ENCODE assay signal across 23 cellular contexts in genomic region chr9:126488310-126488709, GRCh38.
"Had no signal": no experiment of that assay in that cellular context is flagged by ENCODE, and none has a peak within 500 bp of the region (broad histone marks: within the 10 kb centered on the region; RNA-seq: fewer than 3 reads in every experiment).

No MANE protein-coding gene starts in this region.

- H3K4me3 ChIP-seq: suprapubic skin, transverse colon, vagina had no signal

- H3K36me3 Mint-ChIP-seq: naive thymus-derived CD4-positive, alpha-beta T cell; WTC11 had no signal

- ATAC-seq: esophagus mucosa; naive thymus-derived CD4-positive, alpha-beta T cell; WTC11 had no signal

- H3K4me3 Mint-ChIP-seq: activated naive CD8-positive, alpha-beta T cell treated with anti-CD3 and anti-CD28 coated beads for 36 hours; activated T-cell treated with anti-CD3 and anti-CD28 coated beads, Interleukin-2, amount 50 U/mL, for 24 hours; naive thymus-derived CD4-positive, alpha-beta T cell; neural crest cell; stimulated activated naive CD8-positive, alpha-beta T cell treated with anti-CD3 and anti-CD28 coated beads, Interleukin-15, Interleukin-2, amounts not matched to agents 100 ng/mL and 50 ng/mL, for 24 hours; T-helper 1 cell treated with Interleukin-12 subunit alpha and Interleukin-12 subunit beta and Interleukin-4 antibody, amounts not matched to agents 30 μg/mL and 1 μg/mL, for 36 hours; WTC11 had no signal

- H3K36me3 ChIP-seq: transverse colon, vagina had no signal

- FAIRE-seq: bronchial epithelial cell had no signal

- H3K27me3 Mint-ChIP-seq: activated naive CD8-positive, alpha-beta T cell treated with anti-CD3 and anti-CD28 coated beads for 36 hours; progenitor cell of endocrine pancreas; stimulated activated naive CD8-positive, alpha-beta T cell treated with anti-CD3 and anti-CD28 coated beads, Interleukin-15, Interleukin-2, amounts not matched to agents 100 ng/mL and 50 ng/mL, for 24 hours had no signal

- H3K4me1 ChIP-seq: suprapubic skin, transverse colon, vagina had no signal

- H3K9me3 ChIP-seq: suprapubic skin, transverse colon, vagina had no signal

- H3K27ac ChIP-seq: suprapubic skin, transverse colon, vagina had no signal

- H3K9me3 Mint-ChIP-seq: activated naive CD8-positive, alpha-beta T cell treated with anti-CD3 and anti-CD28 coated beads for 36 hours; activated T-cell treated with anti-CD3 and anti-CD28 coated beads, Interleukin-2, amount 50 U/mL, for 24 hours; activated T-helper 2 cell treated with anti-CD3 and anti-CD28 coated beads, Interferon-gamma antibody, Interleukin-2, Interleukin-4, amounts not matched to agents 10 μg/mL and 5 μg/mL and 100 μg/mL, durations not matched to agents 14 hours and 24 hours and 36 hours; naive thymus-derived CD4-positive, alpha-beta T cell; neural crest cell; stimulated activated naive CD8-positive, alpha-beta T cell treated with anti-CD3 and anti-CD28 coated beads, Interleukin-15, Interleukin-2, amounts not matched to agents 100 ng/mL and 50 ng/mL, for 24 hours; T-helper 1 cell treated with Interleukin-12 subunit alpha and Interleukin-12 subunit beta and Interleukin-4 antibody, amounts not matched to agents 30 μg/mL and 1 μg/mL, for 36 hours; WTC11 had no signal

- H3K27me3 ChIP-seq: suprapubic skin, transverse colon, vagina had no signal

- DNase-seq: activated CD8-positive, alpha-beta memory T cell treated with anti-CD3 and anti-CD28 coated beads for 24 hours; activated CD8-positive, alpha-beta memory T cell treated with anti-CD3 and anti-CD28 coated beads, Interleukin-2, amount 50 U/mL, for 4 hours; activated naive CD4-positive, alpha-beta T cell; activated naive CD8-positive, alpha-beta T cell treated with anti-CD3 and anti-CD28 coated beads for 36 hours; activated T-cell treated with anti-CD3 and anti-CD28 coated beads, Interleukin-2, amount 50 U/mL, for 24 hours; cortex of kidney; effector CD8-positive, alpha-beta T cell; foreskin melanocyte; glutamatergic neuron; naive thymus-derived CD4-positive, alpha-beta T cell; stimulated activated CD4-positive, alpha-beta T cell treated with anti-CD3 and anti-CD28 coated beads, Interleukin-1b, Interleukin-23, amount 100 ng/mL, for 48 hours; T1000; transverse colon had no signal

- H3K27ac Mint-ChIP-seq: activated naive CD8-positive, alpha-beta T cell treated with anti-CD3 and anti-CD28 coated beads for 36 hours; activated T-cell treated with anti-CD3 and anti-CD28 coated beads, Interleukin-2, amount 50 U/mL, for 24 hours; activated T-helper 2 cell treated with anti-CD3 and anti-CD28 coated beads, Interferon-gamma antibody, Interleukin-2, Interleukin-4, amounts not matched to agents 10 μg/mL and 5 μg/mL and 100 μg/mL, durations not matched to agents 14 hours and 24 hours and 36 hours; progenitor cell of endocrine pancreas; stimulated activated naive CD8-positive, alpha-beta T cell treated with anti-CD3 and anti-CD28 coated beads, Interleukin-15, Interleukin-2, amounts not matched to agents 100 ng/mL and 50 ng/mL, for 24 hours; T-helper 1 cell treated with Interleukin-12 subunit alpha and Interleukin-12 subunit beta and Interleukin-4 antibody, amounts not matched to agents 30 μg/mL and 1 μg/mL, for 36 hours; WTC11 had no signal
